Comparison of ENCODE assay signal across 8 cellular contexts in the genomic region with DNA sequence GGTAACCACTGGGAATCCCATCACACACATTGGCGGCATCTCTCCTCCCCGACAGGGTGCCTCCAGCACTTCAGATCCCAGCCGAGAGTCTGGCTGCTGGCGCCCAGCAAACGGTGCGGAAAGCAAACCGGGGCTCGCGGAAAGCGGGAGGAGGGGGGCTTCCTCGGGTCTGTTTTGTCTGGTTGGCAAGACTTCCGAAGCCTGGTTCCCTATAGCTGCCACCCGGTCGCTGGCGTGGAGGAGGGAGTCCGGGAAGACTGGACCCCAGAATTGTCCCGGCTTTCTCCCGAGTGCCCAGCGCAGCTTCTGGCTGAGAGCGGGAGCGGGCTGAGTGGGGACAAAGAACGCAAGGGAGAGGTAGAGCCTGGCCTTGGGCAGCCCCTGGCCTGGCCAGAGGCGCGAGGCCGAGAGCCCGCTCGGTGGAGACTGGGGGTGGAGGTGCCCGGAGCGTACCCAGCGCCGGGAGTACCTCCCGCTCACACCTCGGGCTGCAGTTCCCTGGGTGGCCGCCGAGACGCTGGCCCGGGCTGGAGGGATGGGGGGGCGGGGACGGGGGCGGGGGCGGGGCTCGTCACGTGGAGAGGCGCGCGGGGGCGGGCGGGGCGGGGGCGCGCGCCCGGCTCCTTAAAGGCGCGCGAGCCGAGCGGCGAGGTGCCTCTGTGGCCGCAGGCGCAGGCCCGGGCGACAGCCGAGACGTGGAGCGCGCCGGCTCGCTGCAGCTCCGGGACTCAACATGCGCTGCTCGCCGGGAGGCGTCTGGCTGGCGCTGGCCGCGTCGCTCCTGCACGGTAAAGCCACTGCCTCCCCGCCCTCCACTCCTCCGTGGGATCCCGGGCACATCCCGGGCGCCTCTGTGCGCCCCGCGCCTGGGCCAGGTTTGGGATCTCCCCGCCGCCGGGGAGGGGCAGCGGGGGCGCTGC. TPM values are rescaled to one million over a fixed set of nuclear protein-coding genes. Genes with fewer than 3 reads are reported as not detected.
DNase-seq lines count a peak whose midpoint lies in the region; ATAC-seq, FAIRE-seq and TF ChIP-seq lines count a peak whose summit lies in the region.

A gene (plus strand): TSS at position 654 of the 920 bp plus-strand sequence. CDS start 80 bp downstream, at position 734.

- intact Hi-C loops in CD4-positive, alpha-beta T cell (cut with DNase I, micrococcal nuclease) = loop anchor here in 1 of 2 experiments (10.0 kb wide), 1 partner anchor 55 kb away; no protein-coding TSS in a partner anchor
- intact Hi-C loops in endothelial cell of umbilical vein (cut with micrococcal nuclease) (loop anchor here (5.0 kb wide), 3 partner anchors 33 to 478 kb away; no protein-coding TSS in a partner anchor), tibial artery (cut with DNase I; ENCODE audit: low total_unique reads) (no loop called here)

- DNase-seq in CD4-positive, alpha-beta T cell = peak in 1 of 10 experiments; percentile 5
- DNase-seq in T-cell = peak in 3 of 34 experiments; percentile 2 to 7 (median 3)
- DNase-seq in endothelial cell of umbilical vein (ENCODE audit: low read depth, low spot score) = peak; percentile 19
- peak; percentile 38 for DNase-seq in midbrain (lab: John Stamatoyannopoulos, UW)
- no peak for DNase-seq in tibial artery

- H3K27ac Mint-ChIP-seq in CD4-positive, alpha-beta T cell = no peak within 1 kb of the TSS
- H3K27ac Mint-ChIP-seq in IgD-negative memory B cell (peak within 1 kb of the TSS in 1 of 3 donors; percentile 57), T-cell (no peak within 1 kb of the TSS)

- dilution Hi-C loops in endothelial cell of umbilical vein (cut with MboI; ENCODE audit: extremely low pct_ligation_motif_present, low sequenced_read_pairs) = no loop called here

- H3K9ac ChIP-seq in endothelial cell of umbilical vein (replicated peaks; ENCODE audit: extremely low read depth, insufficient read depth, low read length) = no peak within 1 kb of the TSS

- no peaks in the 10 kb centered on the region for H4K20me1 ChIP-seq in endothelial cell of umbilical vein (replicated peaks; ENCODE audit: control insufficient read depth, extremely low read depth, insufficient read depth, low read length)

- peak; percentile 41 for ATAC-seq in CD4-positive, alpha-beta T cell (ENCODE audit: poor library complexity)
- ATAC-seq in T-cell (replicated peaks in 1 of 4) = peak in 2 of 4 experiments; percentile 23 to 36
- ATAC-seq in GM21825 (IDR thresholded peaks at IDR 0.05; ENCODE audit: unreplicated experiment) = no peak

- H3K4me1 Mint-ChIP-seq in CD4-positive, alpha-beta T cell (ENCODE audit: low read depth) = peaks cover 8% of the 10 kb centered on the region
- H3K4me1 Mint-ChIP-seq in IgD-negative memory B cell (peaks cover 1 to 7% (median 2%) of the 10 kb centered on the region in 3 donors), T-cell (peaks cover 7 to 15% (median 14%) of the 10 kb centered on the region in 3 donors)

- no peaks in the 10 kb centered on the region for H3K9me3 Mint-ChIP-seq in CD4-positive, alpha-beta T cell
- H3K9me3 Mint-ChIP-seq in IgD-negative memory B cell (peaks cover 0 to 5% (median 0%) of the 10 kb centered on the region in 3 donors), T-cell (no peaks in the 10 kb centered on the region)

- H3K4me3 Mint-ChIP-seq in CD4-positive, alpha-beta T cell = peak within 1 kb of the TSS; percentile 57
- H3K4me3 Mint-ChIP-seq in IgD-negative memory B cell = peak within 1 kb of the TSS in 3 of 4 donors; percentile 54 to 88 (median 77)
- peak within 1 kb of the TSS; percentile 55 to 72 (median 58) for H3K4me3 Mint-ChIP-seq in T-cell

- H3K9me1 ChIP-seq in endothelial cell of umbilical vein (replicated peaks; ENCODE audit: control insufficient read depth, extremely low read depth, insufficient read depth, low read length) = no peaks in the 10 kb centered on the region

- FAIRE-seq in endothelial cell of umbilical vein (lab: Jason Lieb, UNC) = no peak

- no peaks in the 10 kb centered on the region for H3K4me1 ChIP-seq in endothelial cell of umbilical vein (ENCODE audit: control insufficient read depth, extremely low read depth, insufficient read depth, low read length)
- H3K4me1 ChIP-seq in tibial artery = peaks cover 0 to 23% (median 13%) of the 10 kb centered on the region in 4 donors

- no TSS peak for BruUV-seq in endothelial cell of umbilical vein (replicated peaks; lab: Mats Ljungman, UMichigan)

- no peaks in the 10 kb centered on the region for H3K36me3 Mint-ChIP-seq in CD4-positive, alpha-beta T cell (ENCODE audit: low read depth)
- H3K36me3 Mint-ChIP-seq in IgD-negative memory B cell (no peaks in the 10 kb centered on the region), T-cell (no peaks in the 10 kb centered on the region)

- peak within 1 kb of the TSS in 2 of 3 experiments; percentile 30 to 44 for H3K4me3 ChIP-seq in endothelial cell of umbilical vein (replicated peaks in 1 of 3; ENCODE audit: insufficient read depth in 1 of 3, low read depth in 1 of 3, low read length in 3 of 3)
- peak within 1 kb of the TSS; percentile 37 to 51 for H3K4me3 ChIP-seq in tibial artery

- in situ Hi-C loops in GM18951 (cut with MboI; ENCODE audit: low sequenced_read_pairs, unreplicated experiment) = no loop called here

- H3K9me3 ChIP-seq in CD4-positive, alpha-beta T cell (ENCODE audit: control insufficient read depth, low read length) = no peaks in the 10 kb centered on the region
- H3K9me3 ChIP-seq in endothelial cell of umbilical vein (replicated peaks; ENCODE audit: control insufficient read depth, insufficient read depth, low read length) = no peaks in the 10 kb centered on the region
- no peaks in the 10 kb centered on the region for H3K9me3 ChIP-seq in tibial artery

- H3K4me2 ChIP-seq in endothelial cell of umbilical vein (ENCODE audit: insufficient read depth, low read length) = peak within 1 kb of the TSS; percentile 42

- H3K27me3 Mint-ChIP-seq in CD4-positive, alpha-beta T cell = peaks cover 81% of the 10 kb centered on the region
- H3K27me3 Mint-ChIP-seq in IgD-negative memory B cell = peaks cover 33% of the 10 kb centered on the region
- H3K27me3 Mint-ChIP-seq in T-cell = peaks cover 56 to 59% of the 10 kb centered on the region in 2 donors

- H3K27ac ChIP-seq in CD4-positive, alpha-beta T cell (ENCODE audit: low read depth, low read length) = no peak within 1 kb of the TSS
- H3K27ac ChIP-seq in endothelial cell of umbilical vein (ENCODE audit: insufficient read depth, low read depth, low read length) = no peak within 1 kb of the TSS
- no peak within 1 kb of the TSS for H3K27ac ChIP-seq in tibial artery

- CTCF ChIA-PET in CD4-positive, alpha-beta T cell (lab: Charles Lee) = no interaction called here
- CTCF ChIA-PET in T-cell (lab: Charles Lee) (no interaction called here), endothelial cell of umbilical vein (lab: Charles Lee) (interaction anchor here (1.0 to 1.4 kb wide), 3 partner anchors 7 to 12 kb away, joined by 3 to 5 read pairs (median 4); no protein-coding TSS in a partner anchor)

- POLR2A ChIA-PET in CD4-positive, alpha-beta T cell (lab: Charles Lee) = no interaction called here
- POLR2A ChIA-PET in T-cell (lab: Charles Lee) (no interaction called here), endothelial cell of umbilical vein (lab: Charles Lee) (no interaction called here)

- H3K27me3 ChIP-seq in CD4-positive, alpha-beta T cell (ENCODE audit: control insufficient read depth, insufficient read depth, low read length) = peaks cover 54% of the 10 kb centered on the region
- peaks cover 26 to 30% of the 10 kb centered on the region in 2 experiments for H3K27me3 ChIP-seq in endothelial cell of umbilical vein (ENCODE audit: control insufficient read depth in 2 of 2, insufficient read depth in 2 of 2, low read length in 2 of 2)
- peaks cover 0 to 44% of the 10 kb centered on the region in 2 donors for H3K27me3 ChIP-seq in tibial artery

- no peak for TF ChIP-seq CTCF in CD4-positive, alpha-beta T cell (IDR thresholded peaks at IDR 0.05)
- peak in 1 of 2 donors; percentile 32 for TF ChIP-seq CTCF in endothelial cell of umbilical vein (IDR thresholded peaks at IDR 0.05; ENCODE audit: extremely low read depth in 1 of 2, insufficient read depth in 1 of 2, low read depth in 1 of 2, low read length in 2 of 2)
- TF ChIP-seq CTCF in tibial artery (IDR thresholded peaks at IDR 0.05) = no peak

- TF ChIP-seq POLR2A in GM18951 (IDR thresholded peaks at IDR 0.05; ENCODE audit: extremely low read depth, insufficient read depth, insufficient read length) (peak; percentile 23), endothelial cell of umbilical vein (IDR thresholded peaks at IDR 0.05; ENCODE audit: low read depth, low read length) (no peak)

- no peaks in the 10 kb centered on the region for H3K79me2 ChIP-seq in endothelial cell of umbilical vein (ENCODE audit: control insufficient read depth, insufficient read depth, low read length)

- H3K36me3 ChIP-seq in endothelial cell of umbilical vein (ENCODE audit: control insufficient read depth in 2 of 2, extremely low read depth in 1 of 2, insufficient read depth in 2 of 2, low read length in 2 of 2) = no peaks in the 10 kb centered on the region
- no peaks in the 10 kb centered on the region for H3K36me3 ChIP-seq in tibial artery

- peak within 1 kb of the TSS; percentile 26 for H2AFZ ChIP-seq in endothelial cell of umbilical vein (ENCODE audit: low read depth, low read length)

TF ChIP-seq in endothelial cell of umbilical vein, 7 proteins besides CTCF, POLR2A, EP300 and RAD21:
- TF ChIP-seq EZH2 (IDR thresholded peaks at IDR 0.05; ENCODE audit: borderline replicate concordance, low read depth, low read length, severe bottlenecking) (peak; percentile 49), JUN (IDR thresholded peaks at IDR 0.05; ENCODE audit: borderline replicate concordance, insufficient read depth, insufficient read length, low read depth) (no peak)

RNA-seq across cellular contexts. Expression of the gene that starts here (rescaled TPM):
- total RNA-seq in CD4-positive, alpha-beta T cell = not detected
- polyA plus RNA-seq in IgD-negative memory B cell (not detected), endothelial cell of umbilical vein (0.51 and 0.70 TPM in 2 replicates)
- total RNA-seq in T-cell (under 1 TPM in 3 of 5 donors, not detected in 2; 0.16 to 0.79 (median 0.35) TPM), endothelial cell of umbilical vein (2.6 and 2.7 TPM in 2 replicates)
- polyA plus RNA-seq in endothelial cell of umbilical vein (2011; cell fraction: cytosol; rRNA removed) = 0.12 and 0.25 TPM in 2 replicates
- 1.4 and 1.6 TPM in 2 replicates for polyA plus RNA-seq in endothelial cell of umbilical vein (2011; cell fraction: nucleus; rRNA removed)
- polyA plus RNA-seq in endothelial cell of umbilical vein (2012) = 1.4 and 2.3 TPM in 2 replicates
- polyA minus RNA-seq in endothelial cell of umbilical vein = 0.59 and 1.8 TPM in 2 replicates
- polyA minus RNA-seq in endothelial cell of umbilical vein (2011; cell fraction: cytosol; rRNA and poly(A)+ RNA removed) = 1.1 TPM
- 1.3 and 3.0 TPM in 2 replicates for polyA minus RNA-seq in endothelial cell of umbilical vein (2011; cell fraction: nucleus; rRNA and poly(A)+ RNA removed)

Comparison
In these comparisons a context has a peak if more than half of its experiments do, and no peak if none do; other contexts are left out.
1. Peak in ATAC-seq in CD4-positive, alpha-beta T cell; RNA of the gene not detected or under 1 TPM.
2. DNase-seq: peak in endothelial cell of umbilical vein (single experiment) and midbrain (single experiment); none in tibial artery (0 of 2).
3. Peak in every context shown above with its lines, with median percentiles within 50 percentile points of each other: H3K4me3 Mint-ChIP-seq.